In the genomic region with DNA sequence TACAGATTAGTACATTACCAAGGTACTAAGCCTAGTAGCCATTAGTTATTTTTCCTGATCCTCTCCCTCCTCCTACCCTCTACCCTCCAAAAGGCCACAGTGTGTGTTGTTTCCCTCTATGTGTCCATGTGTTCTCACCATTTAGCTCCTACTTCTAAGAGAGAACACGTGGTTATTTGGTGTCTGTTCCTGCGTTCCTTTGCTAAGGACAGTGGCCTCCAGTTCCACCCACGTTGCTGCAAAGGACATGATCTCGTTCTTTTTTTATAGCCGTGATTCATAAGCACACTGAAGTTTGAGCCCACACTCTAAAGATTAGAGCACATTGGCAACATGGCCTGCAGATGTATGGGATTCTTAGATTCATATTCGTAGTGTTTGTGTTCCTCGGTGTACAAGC, we compare ENCODE assay signal across 21 cellular contexts. TPM values are rescaled to one million over a fixed set of nuclear protein-coding genes. Genes with fewer than 3 reads are reported as not detected.
DNase-seq lines count a peak whose midpoint lies in the region; ATAC-seq and TF ChIP-seq lines count a peak whose summit lies in the region.
"Had no signal": no experiment of that assay in that cellular context is flagged by ENCODE, and none has a peak within 500 bp of the region (broad histone marks: within the 10 kb centered on the region; RNA-seq: fewer than 3 reads in every experiment).

No MANE protein-coding gene starts in this region.

- no peak overlapping the region for H2AK5ac ChIP-seq in neuronal stem cell (ENCODE audit: low read depth, low read length)

- H4K8ac ChIP-seq in neuronal stem cell (ENCODE audit: low read depth, low read length): no peak overlapping the region

- H3K4me3 ChIP-seq in BJ (ENCODE audit: low read depth, low read length) (no peak overlapping the region), PC-3 (ENCODE audit: low read length) (no peak overlapping the region), foreskin fibroblast (ENCODE audit: low read depth in 1 of 2, low read length in 2 of 2) (no peak overlapping the region), neuronal stem cell (ENCODE audit: low read length in 2 of 2) (no peak overlapping the region)
- H3K4me3 ChIP-seq: coronary artery, thyroid gland had no signal

- H3K27me3 ChIP-seq in BJ (ENCODE audit: control insufficient read depth, insufficient read depth, low read length) (no peaks in the 10 kb centered on the region), PC-3 (ENCODE audit: low read length) (no peaks in the 10 kb centered on the region), neuronal stem cell (ENCODE audit: control insufficient read depth in 3 of 3, insufficient read depth in 3 of 3, low read depth in 1 of 3, low read length in 3 of 3) (peaks cover 0 to 6% (median 0%) of the 10 kb centered on the region in 3 experiments)
- H3K27me3 ChIP-seq: thyroid gland had no signal

- no peak overlapping the region for H3K23ac ChIP-seq in neuronal stem cell (ENCODE audit: low read depth, low read length, poor library complexity)

- H2BK15ac ChIP-seq in neuronal stem cell (ENCODE audit: low read length): no peak overlapping the region

- H3K9me3 ChIP-seq in PC-3 (ENCODE audit: low read length) (no peaks in the 10 kb centered on the region), neuronal stem cell (replicated peaks in 1 of 2; ENCODE audit: control insufficient read depth in 2 of 2, insufficient read depth in 1 of 2, low read depth in 1 of 2, low read length in 2 of 2) (peaks cover 0 to 2% of the 10 kb centered on the region in 2 donors)
- H3K9me3 ChIP-seq: thyroid gland had no signal

- H3K27ac ChIP-seq in PC-3 (ENCODE audit: low read length) (no peak overlapping the region), neuronal stem cell (replicated peaks; ENCODE audit: low read length) (no peak overlapping the region)
- H3K27ac ChIP-seq: coronary artery, HL-60 had no signal

- peak; percentile 29; the same call in 1 of the 2 replicates for ATAC-seq in PC-3
- ATAC-seq in natural killer cell: no peak
- ATAC-seq: stimulated activated memory B cell treated with anti-CD40 and anti-IgM and Interleukin-4, amounts not matched to agents 10 μg/mL and 1 μg/mL and 100 μg/mL, for 72 hours; T-cell had no signal

- peaks cover 12 to 15% of the 10 kb centered on the region in 2 donors for H3K27me3 Mint-ChIP-seq in natural killer cell (ENCODE audit: low read depth in 2 of 2)
- H3K27me3 Mint-ChIP-seq: stimulated activated memory B cell treated with anti-CD40 and anti-IgM and Interleukin-4, amounts not matched to agents 10 μg/mL and 1 μg/mL and 100 μg/mL, for 72 hours; T-cell had no signal

- no peak overlapping the region for H3K18ac ChIP-seq in neuronal stem cell (ENCODE audit: low read length)

- H4K91ac ChIP-seq in neuronal stem cell (ENCODE audit: low read depth, low read length, poor library complexity): no peak overlapping the region

- H3K79me2 ChIP-seq in PC-3 (ENCODE audit: low read length): no peaks in the 10 kb centered on the region

- no peak overlapping the region for H3K4me3 Mint-ChIP-seq in natural killer cell
- H3K4me3 Mint-ChIP-seq: CD8-positive, alpha-beta memory T cell; stimulated activated memory B cell treated with anti-CD40 and anti-IgM and Interleukin-4, amounts not matched to agents 10 μg/mL and 1 μg/mL and 100 μg/mL, for 72 hours; T-cell had no signal

- H2BK12ac ChIP-seq in neuronal stem cell (ENCODE audit: low read length): no peak overlapping the region

- H3K27ac Mint-ChIP-seq in natural killer cell: no peak overlapping the region
- H3K27ac Mint-ChIP-seq: CD8-positive, alpha-beta memory T cell; stimulated activated memory B cell treated with anti-CD40 and anti-IgM and Interleukin-4, amounts not matched to agents 10 μg/mL and 1 μg/mL and 100 μg/mL, for 72 hours; T-cell had no signal

- no TSS peak for BruUV-seq in PC-3 (replicated peaks; lab: Mats Ljungman, UMichigan)

- no peak overlapping the region for H3K9ac ChIP-seq in PC-3 (ENCODE audit: low read length)
- no peak overlapping the region for H3K9ac ChIP-seq in neuronal stem cell (ENCODE audit: low read depth, low read length, poor library complexity)

- POLR2A ChIA-PET in BJ (lab: Charles Lee) (no interaction called here), PC-3 (lab: Charles Lee; ENCODE audit: unreplicated experiment) (no interaction called here)

- no peaks in the 10 kb centered on the region for H4K20me1 ChIP-seq in PC-3 (ENCODE audit: low read length)

- H3K79me1 ChIP-seq in neuronal stem cell (ENCODE audit: low read depth, low read length): no peaks in the 10 kb centered on the region

- H3K4me1 Mint-ChIP-seq in natural killer cell: no peaks in the 10 kb centered on the region
- H3K4me1 Mint-ChIP-seq: CD8-positive, alpha-beta memory T cell; stimulated activated memory B cell treated with anti-CD40 and anti-IgM and Interleukin-4, amounts not matched to agents 10 μg/mL and 1 μg/mL and 100 μg/mL, for 72 hours; T-cell had no signal

- H3K4me1 ChIP-seq in PC-3 (ENCODE audit: insufficient read depth, low read length): peaks cover 10% of the 10 kb centered on the region; the same call in 1 of the 2 replicates
- H3K4me1 ChIP-seq in neuronal stem cell (ENCODE audit: control insufficient read depth in 2 of 2, insufficient read depth in 1 of 2, low read depth in 1 of 2, low read length in 2 of 2): no peaks in the 10 kb centered on the region

- H3K36me3 ChIP-seq in BJ (ENCODE audit: control insufficient read depth, insufficient read depth, low read length) (no peaks in the 10 kb centered on the region), PC-3 (ENCODE audit: low read depth, low read length) (no peaks in the 10 kb centered on the region), neuronal stem cell (replicated peaks in 1 of 2; ENCODE audit: control insufficient read depth in 2 of 2, insufficient read depth in 2 of 2, low read length in 2 of 2) (no peaks in the 10 kb centered on the region)
- H3K36me3 ChIP-seq: thyroid gland had no signal

- H3K14ac ChIP-seq in neuronal stem cell (ENCODE audit: low read length): no peak overlapping the region

- H2BK5ac ChIP-seq in neuronal stem cell (ENCODE audit: low read length): no peak overlapping the region

- no peak overlapping the region for H3K4ac ChIP-seq in neuronal stem cell (ENCODE audit: low read length)

- no peaks in the 10 kb centered on the region for H3K36me3 Mint-ChIP-seq in natural killer cell
- H3K36me3 Mint-ChIP-seq: CD8-positive, alpha-beta memory T cell; stimulated activated memory B cell treated with anti-CD40 and anti-IgM and Interleukin-4, amounts not matched to agents 10 μg/mL and 1 μg/mL and 100 μg/mL, for 72 hours; T-cell had no signal

- DNase-seq in BJ (ENCODE audit: low read depth): peak; percentile 42
- DNase-seq in PC-3: no peak
- peak; percentile 84 to 88 for DNase-seq in foreskin fibroblast
- DNase-seq in posterior vena cava (ENCODE audit: low spot score): peak; percentile 16
- DNase-seq in neuronal stem cell (ENCODE audit: low spot score): no peak
- no peak for DNase-seq in stimulated activated CD4-positive, alpha-beta T cell treated with anti-CD3 and anti-CD28 coated beads, Interleukin-4, amount 100 ng/mL, for 24 hours
- DNase-seq in NCI-H69 (lab: John Stamatoyannopoulos, UW): no peak
- DNase-seq in natural killer cell: no peak
- DNase-seq: activated naive CD4-positive, alpha-beta T cell treated with anti-CD3 and anti-CD28 coated beads, Interleukin-2, amount 50 U/mL, for 16 hours; CD8-positive, alpha-beta memory T cell; DMS79 treated with DMSO at 0.1 percent for 48 hours; foreskin melanocyte; NCI-H2081; NCI-H446 treated with DMSO at 0.1 percent for 48 hours; posterior cingulate gyrus; stimulated activated CD4-positive, alpha-beta T cell treated with anti-CD3 and anti-CD28 coated beads, Interleukin-15, amount 100 ng/mL, for 24 hours; T-cell had no signal

- intact Hi-C loops in PC-3 (cut with micrococcal nuclease): no loop called here
- intact Hi-C loops in posterior vena cava (cut with DNase I): no loop called here
- intact Hi-C loops in natural killer cell (cut with micrococcal nuclease): no loop called here

- TF ChIP-seq CTCF in BJ (IDR thresholded peaks at IDR 0.05; ENCODE audit: insufficient read depth, low read depth, low read length): no peak
- no peak for TF ChIP-seq CTCF in PC-3 (conservative IDR thresholded peaks at IDR 0.05; ENCODE audit: low read depth, low read length)
- no peak for TF ChIP-seq CTCF in foreskin fibroblast (IDR thresholded peaks at IDR 0.05; ENCODE audit: low read depth, low read length)
- TF ChIP-seq CTCF in natural killer cell (IDR thresholded peaks at IDR 0.05): no peak

- CTCF ChIA-PET in BJ (lab: Yijun Ruan, JAX) (interaction anchor here (1.1 to 2.0 kb wide), 4 partner anchors 14 to 23 kb away, joined by 3 to 7 read pairs (median 4); no protein-coding TSS in a partner anchor), PC-3 (lab: Charles Lee) (no interaction called here)

- H2BK120ac ChIP-seq in neuronal stem cell (ENCODE audit: low read depth, low read length): no peak overlapping the region

- H3K4me2 ChIP-seq in PC-3 (ENCODE audit: low read length) (no peak overlapping the region), neuronal stem cell (ENCODE audit: insufficient read depth, low read length, poor library complexity, severe bottlenecking) (no peak overlapping the region)

- H3K9me3 Mint-ChIP-seq in natural killer cell: no peaks in the 10 kb centered on the region
- H3K9me3 Mint-ChIP-seq: CD8-positive, alpha-beta memory T cell; stimulated activated memory B cell treated with anti-CD40 and anti-IgM and Interleukin-4, amounts not matched to agents 10 μg/mL and 1 μg/mL and 100 μg/mL, for 72 hours; T-cell had no signal

- no peaks in the 10 kb centered on the region for H3K9me2 ChIP-seq in PC-3 (replicated peaks; ENCODE audit: low read length)

- H3F3A ChIP-seq in PC-3 (ENCODE audit: low read length, unreplicated experiment): no peaks in the 10 kb centered on the region

- WGBS in neuronal stem cell (ENCODE audit: extremely low coverage in 2 of 2, insufficient read length in 2 of 2, insufficient replicate concordance in 1 of 2), 2 donors: no CpG with 5 or more reads among the region's 7 CpGs

- no peak overlapping the region for H2AFZ ChIP-seq in PC-3 (ENCODE audit: low read length)
- no peak overlapping the region for H2AFZ ChIP-seq in neuronal stem cell (ENCODE audit: low read length)

RNA-seq across cellular contexts. Expression of a gene that starts 8.0 kb away (rescaled TPM):
- polyA plus RNA-seq in BJ (2011; rRNA removed): 26.0 and 43.1 TPM in 2 replicates
- 13.0 and 18.4 TPM in 2 replicates for polyA minus RNA-seq in BJ (2011; rRNA and poly(A)+ RNA removed)
- 18.2 and 24.0 TPM in 2 replicates for total RNA-seq in PC-3 (2014; rRNA removed)
- 10 to 100 TPM; 29.2 to 39.8 TPM for total RNA-seq in posterior vena cava
- polyA plus RNA-seq in neuronal stem cell (2013, experiment 1 of 2): 26.0 TPM
- polyA plus RNA-seq in neuronal stem cell (2013, experiment 2 of 2): 28.0 TPM
- total RNA-seq in natural killer cell: 10 to 100 TPM in 2 of 3 donors, 1 to 10 TPM in 1; 7.9 to 14.4 (median 14.1) TPM

RNA-seq across cellular contexts. Expression of a gene that starts 24.8 kb away (rescaled TPM):
- 1,011 and 1,490 TPM in 2 replicates for polyA plus RNA-seq in BJ (2011; rRNA removed)
- 336 and 424 TPM in 2 replicates for polyA minus RNA-seq in BJ (2011; rRNA and poly(A)+ RNA removed)
- total RNA-seq in PC-3 (2014; rRNA removed) (3,300 and 3,371 TPM in 2 replicates), posterior vena cava (100 to 1,000 TPM; 288 to 326 TPM), natural killer cell (100 to 1,000 TPM; 244 to 264 (median 247) TPM)
- polyA plus RNA-seq in neuronal stem cell (2013, experiment 1 of 2): 728 TPM
- polyA plus RNA-seq in neuronal stem cell (2013, experiment 2 of 2): 721 TPM

Comparison
In these comparisons a context has a peak if more than half of its experiments do, and no peak if none do; other contexts are left out.
1. DNase-seq: peak in BJ (single experiment), foreskin fibroblast (2 of 2) and posterior vena cava (single experiment); none in PC-3 (single experiment), neuronal stem cell (single experiment), stimulated activated CD4-positive, alpha-beta T cell treated with anti-CD3 and anti-CD28 coated beads, Interleukin-4, amount 100 ng/mL, for 24 hours (single experiment), NCI-H69 (single experiment) and natural killer cell (single experiment).
2. RNA of a gene that starts 24.8 kb away (total RNA-seq): 3,300 to 3,371 TPM in PC-3; 288 to 326 TPM in posterior vena cava and 244 to 264 TPM in natural killer cell; every median in the first group is over 10 times any median in the second.